In the genomic region with DNA sequence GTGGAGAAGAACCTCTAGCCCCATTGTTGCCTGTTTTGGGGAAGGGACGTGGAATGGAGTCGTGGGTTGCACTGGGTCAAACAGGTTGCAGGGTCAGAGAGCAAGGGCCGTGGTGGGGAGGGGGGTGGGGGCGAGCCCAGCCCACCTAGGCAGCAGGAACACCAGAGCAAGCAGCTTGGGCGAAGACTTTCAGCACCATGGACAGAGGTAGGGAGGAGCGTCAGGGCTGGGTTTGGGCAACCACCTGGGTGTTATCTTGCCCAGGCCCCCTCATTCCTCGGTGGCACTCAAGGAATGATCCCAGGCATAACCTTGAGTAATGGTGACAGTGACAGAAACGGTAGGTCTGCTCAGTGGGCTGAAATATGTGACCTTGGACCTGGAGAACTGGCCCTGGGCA, we compare ENCODE assay signal across 12 cellular contexts. TPM values are rescaled to one million over a fixed set of nuclear protein-coding genes. Genes with fewer than 3 reads are reported as not detected.
DNase-seq lines count a peak whose midpoint lies in the region; ATAC-seq and TF ChIP-seq lines count a peak whose summit lies in the region.
"Had no signal": no experiment of that assay in that cellular context is flagged by ENCODE, and none has a peak within 500 bp of the region (broad histone marks: within the 10 kb centered on the region; RNA-seq: fewer than 3 reads in every experiment).

No MANE protein-coding gene starts in this region.

- H3K27me3 ChIP-seq in stomach, result no peaks in the 10 kb centered on the region
- no peaks in the 10 kb centered on the region for H3K27me3 ChIP-seq in MG63

- no peak overlapping the region for H3K4me3 Mint-ChIP-seq in activated CD4-positive, alpha-beta memory T cell treated with anti-CD3 and anti-CD28 coated beads for 36 hours
- H3K4me3 Mint-ChIP-seq in T-helper 17 cell, result no peak overlapping the region
- H3K4me3 Mint-ChIP-seq: CD8-positive, alpha-beta memory T cell had no signal

- no peak for TF ChIP-seq POLR2A in stomach (IDR thresholded peaks at IDR 0.05)

- in situ Hi-C loops in Caki2 (cut with HindIII; ENCODE audit: low pct_unique_long_range_greater_than_20kb, low sequenced_read_pairs), result no loop called here

- DNase-seq in Caki2 (ENCODE audit: low read depth), result peak; percentile 10
- peak; percentile 55 for DNase-seq in HuH-7 (ENCODE audit: low spot score)
- peak; percentile 46 for DNase-seq in activated CD4-positive, alpha-beta memory T cell treated with anti-CD3 and anti-CD28 coated beads for 36 hours
- peak; percentile 9 for DNase-seq in iPS DF 19.7 (ENCODE audit: low read depth, low spot score)
- DNase-seq in stomach, result no peak
- no peak for DNase-seq in MG63
- DNase-seq in cerebellum (ENCODE audit: low spot score), result no peak
- no peak for DNase-seq in T-helper 17 cell
- DNase-seq: NCI-H1930, Right ventricle myocardium superior had no signal

- H3K9me3 ChIP-seq in stomach (no peaks in the 10 kb centered on the region), MG63 (no peaks in the 10 kb centered on the region), T-helper 17 cell (ENCODE audit: control insufficient read depth, low read length, poor library complexity, severe bottlenecking) (no peaks in the 10 kb centered on the region)

- no peak overlapping the region for H3K27ac Mint-ChIP-seq in activated CD4-positive, alpha-beta memory T cell treated with anti-CD3 and anti-CD28 coated beads for 36 hours
- H3K27ac Mint-ChIP-seq in T-helper 17 cell, result no peak overlapping the region
- H3K27ac Mint-ChIP-seq: CD8-positive, alpha-beta memory T cell had no signal

- TF ChIP-seq CTCF in stomach (IDR thresholded peaks at IDR 0.05), result no peak

- H3K9me3 Mint-ChIP-seq in activated CD4-positive, alpha-beta memory T cell treated with anti-CD3 and anti-CD28 coated beads for 36 hours, result no peaks in the 10 kb centered on the region
- H3K9me3 Mint-ChIP-seq: CD8-positive, alpha-beta memory T cell had no signal

- no peak for ATAC-seq in T-helper 17 cell

- H3K4me1 ChIP-seq in stomach, result peaks cover 0 to 8% (median 7%) of the 10 kb centered on the region in 4 donors

- CTCF ChIA-PET in activated CD4-positive, alpha-beta memory T cell treated with anti-CD3 and anti-CD28 coated beads for 36 hours (lab: Charles Lee), result interaction anchor here (0.7 kb wide), 1 partner anchor 137 kb away, joined by 3 read pairs; no protein-coding TSS in a partner anchor

- H3K27ac ChIP-seq in stomach, result no peak overlapping the region
- H3K27ac ChIP-seq: coronary artery had no signal

- no peaks in the 10 kb centered on the region for H3K36me3 ChIP-seq in stomach
- H3K36me3 ChIP-seq in MG63, result no peaks in the 10 kb centered on the region

- H3K4me1 Mint-ChIP-seq in activated CD4-positive, alpha-beta memory T cell treated with anti-CD3 and anti-CD28 coated beads for 36 hours (ENCODE audit: low read depth), result no peaks in the 10 kb centered on the region
- H3K4me1 Mint-ChIP-seq in T-helper 17 cell, result no peaks in the 10 kb centered on the region
- H3K4me1 Mint-ChIP-seq: CD8-positive, alpha-beta memory T cell had no signal

- WGBS in stomach, 5 donors, result 20 to 35% (median 29%) methylated on average over 7 to 8 of the region's 8 CpGs

- intact Hi-C loops in activated CD4-positive, alpha-beta memory T cell treated with anti-CD3 and anti-CD28 coated beads for 36 hours (cut with micrococcal nuclease), result no loop called here
- intact Hi-C loops in stomach (cut with DNase I; ENCODE audit: low total_unique reads), result no loop called here

- TF ChIP-seq EP300 in stomach (IDR thresholded peaks at IDR 0.05), result no peak

- H3K4me3 ChIP-seq in stomach (no peak overlapping the region), MG63 (no peak overlapping the region)
- H3K4me3 ChIP-seq: coronary artery had no signal

- no peaks in the 10 kb centered on the region for H3K27me3 Mint-ChIP-seq in activated CD4-positive, alpha-beta memory T cell treated with anti-CD3 and anti-CD28 coated beads for 36 hours
- H3K27me3 Mint-ChIP-seq in T-helper 17 cell, result peaks cover 5% of the 10 kb centered on the region

- POLR2A ChIA-PET in activated CD4-positive, alpha-beta memory T cell treated with anti-CD3 and anti-CD28 coated beads for 36 hours (lab: Charles Lee), result interaction anchor here (0.6 kb wide), 1 partner anchor 96 kb away, joined by 3 read pairs; no protein-coding TSS in a partner anchor

- no peaks in the 10 kb centered on the region for H3K36me3 Mint-ChIP-seq in activated CD4-positive, alpha-beta memory T cell treated with anti-CD3 and anti-CD28 coated beads for 36 hours
- H3K36me3 Mint-ChIP-seq in T-helper 17 cell (ENCODE audit: low read depth), result peaks cover 2% of the 10 kb centered on the region
- H3K36me3 Mint-ChIP-seq: CD8-positive, alpha-beta memory T cell had no signal

RNA-seq across cellular contexts. Expression of a gene that starts 45.9 kb away (rescaled TPM):
- 33.9 and 59.0 TPM in 2 replicates for total RNA-seq in Caki2 (2014; rRNA removed; shearing (Covaris generic); ENCODE audit: low replicate concordance)
- total RNA-seq in activated CD4-positive, alpha-beta memory T cell treated with anti-CD3 and anti-CD28 coated beads for 36 hours, result 10 to 100 TPM; 16.0 TPM
- total RNA-seq in stomach (100 to 1,000 TPM in 1 of 5 donors, 10 to 100 TPM in 4; 25.0 to 128 (median 27.4) TPM), cerebellum (16.4 TPM), T-helper 17 cell (10 to 100 TPM; 16.7 to 17.4 TPM)
- 10 to 100 TPM; 14.6 to 27.7 (median 14.7) TPM for polyA plus RNA-seq in stomach
- 18.7 and 24.1 TPM in 2 replicates for total RNA-seq in MG63 (2014; rRNA removed; shearing (Covaris generic); ENCODE audit: low replicate concordance)

RNA-seq across cellular contexts. Expression of a gene that starts 54.6 kb away (rescaled TPM):
- 21.7 and 42.8 TPM in 2 replicates for total RNA-seq in Caki2 (2014; rRNA removed; shearing (Covaris generic); ENCODE audit: low replicate concordance)
- 10 to 100 TPM; 17.8 to 20.1 TPM for total RNA-seq in activated CD4-positive, alpha-beta memory T cell treated with anti-CD3 and anti-CD28 coated beads for 36 hours
- 10 to 100 TPM in 2 of 5 donors, 1 to 10 TPM in 2, not detected in 1; 6.1 to 16.3 (median 10.3) TPM for total RNA-seq in stomach
- polyA plus RNA-seq in stomach, result 10 to 100 TPM; 10.4 to 26.1 (median 17.4) TPM
- total RNA-seq in MG63 (2014; rRNA removed; shearing (Covaris generic); ENCODE audit: low replicate concordance), result 21.9 and 35.5 TPM in 2 replicates
- total RNA-seq in cerebellum, result 10.1 TPM
- total RNA-seq in T-helper 17 cell, result 10 to 100 TPM; 20.8 to 27.2 TPM

RNA-seq across cellular contexts. Expression of a gene that starts 54.7 kb away (rescaled TPM):
- 19.8 and 26.0 TPM in 2 replicates for total RNA-seq in Caki2 (2014; rRNA removed; shearing (Covaris generic); ENCODE audit: low replicate concordance)
- 10 to 100 TPM; 33.2 to 35.8 TPM for total RNA-seq in activated CD4-positive, alpha-beta memory T cell treated with anti-CD3 and anti-CD28 coated beads for 36 hours
- total RNA-seq in stomach, result 10 to 100 TPM in 3 of 5 donors, 1 to 10 TPM in 2; 4.5 to 75.0 (median 13.0) TPM
- 10 to 100 TPM; 20.8 to 27.6 (median 27.0) TPM for polyA plus RNA-seq in stomach
- total RNA-seq in MG63 (2014; rRNA removed; shearing (Covaris generic); ENCODE audit: low replicate concordance), result 14.3 and 16.0 TPM in 2 replicates
- 22.4 TPM for total RNA-seq in cerebellum
- total RNA-seq in T-helper 17 cell, result 10 to 100 TPM; 27.5 to 29.1 TPM

RNA-seq across cellular contexts. Expression of a gene that starts 59.7 kb away (rescaled TPM):
- 3.3 and 10.8 TPM in 2 replicates for total RNA-seq in Caki2 (2014; rRNA removed; shearing (Covaris generic); ENCODE audit: low replicate concordance)
- under 1 TPM; 0.94 to 1.00 TPM for total RNA-seq in activated CD4-positive, alpha-beta memory T cell treated with anti-CD3 and anti-CD28 coated beads for 36 hours
- total RNA-seq in stomach (10 to 100 TPM in 1 of 5 donors, under 1 TPM in 3, not detected in 1; 0.87 to 61.4 (median 0.91) TPM), cerebellum (5.4 TPM), T-helper 17 cell (1 to 10 TPM; 1.1 to 1.3 TPM)
- polyA plus RNA-seq in stomach, result 1 to 10 TPM in 2 of 3 donors, under 1 TPM in 1; 0.87 to 3.7 (median 1.2) TPM
- 0.43 TPM in 1 of 2 replicates, not detected in the other for total RNA-seq in MG63 (2014; rRNA removed; shearing (Covaris generic); ENCODE audit: low replicate concordance)
- total RNA-seq: Right ventricle myocardium superior had no signal

Comparison
In these comparisons a context has a peak if more than half of its experiments do, and no peak if none do; other contexts are left out.
1. DNase-seq: peak in Caki2 (single experiment), HuH-7 (single experiment), activated CD4-positive, alpha-beta memory T cell treated with anti-CD3 and anti-CD28 coated beads for 36 hours (single experiment) and iPS DF 19.7 (single experiment); none in stomach (single experiment), MG63 (single experiment), cerebellum (single experiment) and T-helper 17 cell (0 of 3).